Comparison of ENCODE assay signal across 27 cellular contexts in genomic region chr10:133592716-133593115, GRCh38. TPM values are rescaled to one million over a fixed set of nuclear protein-coding genes. Genes with fewer than 3 reads are reported as not detected.
"Had no signal": no experiment of that assay in that cellular context is flagged by ENCODE, and none has a peak within 500 bp of the region (broad histone marks: within the 10 kb centered on the region; RNA-seq: fewer than 3 reads in every experiment).

No MANE protein-coding gene starts in this region.

- H3K27ac Mint-ChIP-seq: T-helper 17 cell had no signal

- H3K4me1 Mint-ChIP-seq: T-helper 17 cell had no signal

- H3K4me3 Mint-ChIP-seq: T-helper 17 cell had no signal

- ATAC-seq: HepG2, Right ventricle myocardium inferior, SK-N-SH treated with all-trans-retinoic acid at 6 μM for 48 hours, T-helper 17 cell had no signal

- DNase-seq: IMR-90; Karpas-422; KG1; MG63; NCI-H1092; NCI-H1436 treated with DMSO at 0.1 percent for 48 hours; NCI-H1694; NCI-H187 treated with DMSO at 0.1 percent for 48 hours; NCI-H2081 treated with DMSO at 0.1 percent for 48 hours; NCI-H2171; NCI-H226; NCI-H524; NCI-H526 treated with DMSO at 0.1 percent for 48 hours; NK-92 treated with Interleukin-12 subunit alpha and Interleukin-12 subunit beta, amount 100 ng/mL, for 24 hours; OCI-M1; PC-9; Peyer's patch; SHP77 treated with DMSO at 0.1 percent for 48 hours; SJCRH30; T-helper 1 cell; T-helper 17 cell had no signal

RNA-seq across cellular contexts. Expression of gene SYCE1, which starts 27.3 kb away (rescaled TPM):
- total RNA-seq: HepG2, IMR-90, NCI-H460, PC-9, RPMI7951 had no signal

RNA-seq across cellular contexts. Expression of gene FRG2B, which starts 33.9 kb away (rescaled TPM):
- total RNA-seq: HepG2, HT1080, IMR-90, NCI-H460, PC-9, Peyer's patch, Right ventricle myocardium inferior, T-helper 17 cell had no signal
